ENCODE assay signal across 14 cellular contexts in genomic region chr5:132987531-132988408, GRCh38.
"Had no signal": no experiment of that assay in that cellular context is flagged by ENCODE, and none has a peak within 500 bp of the region (broad histone marks: within the 10 kb centered on the region; RNA-seq: fewer than 3 reads in every experiment).

No MANE protein-coding gene starts in this region.

- H3K4me1 Mint-ChIP-seq: activated naive CD8-positive, alpha-beta T cell treated with anti-CD3 and anti-CD28 coated beads for 36 hours had no signal

- FAIRE-seq: endothelial cell of umbilical vein, kidney, small intestine had no signal

- DNase-seq: activated CD4-positive, alpha-beta T cell treated with anti-CD3 and anti-CD28 coated beads, Interleukin-2, amount 50 U/mL, for 4 hours; activated CD4-positive, CD25-positive, alpha-beta regulatory T cell treated with anti-CD3 and anti-CD28 coated beads, Interleukin-2, amount 50 U/mL, for 72 hours; activated effector memory CD4-positive, alpha-beta T cell treated with Interleukin-2 at 50 U/mL for 16 hours; activated naive CD8-positive, alpha-beta T cell treated with anti-CD3 and anti-CD28 coated beads for 36 hours; activated T-cell treated with anti-CD3 and anti-CD28 coated beads, Interleukin-2, amount 50 U/mL, for 24 hours; brain microvascular endothelial cell; foreskin melanocyte; kidney; small intestine; stimulated activated naive CD4-positive, alpha-beta T cell; substantia nigra had no signal

- H3K27ac ChIP-seq: brain microvascular endothelial cell had no signal

- H3K4me3 Mint-ChIP-seq: activated naive CD8-positive, alpha-beta T cell treated with anti-CD3 and anti-CD28 coated beads for 36 hours; activated T-cell treated with anti-CD3 and anti-CD28 coated beads, Interleukin-2, amount 50 U/mL, for 24 hours; T-helper 2 cell treated with Interferon-gamma antibody and Interleukin-4, amounts not matched to agents 5 μg/mL and 100 μg/mL, for 36 hours; type B pancreatic cell had no signal

- H3K27me3 ChIP-seq: brain microvascular endothelial cell had no signal

- H3K27ac Mint-ChIP-seq: activated naive CD8-positive, alpha-beta T cell treated with anti-CD3 and anti-CD28 coated beads for 36 hours; activated T-cell treated with anti-CD3 and anti-CD28 coated beads, Interleukin-2, amount 50 U/mL, for 24 hours; T-helper 2 cell treated with Interferon-gamma antibody and Interleukin-4, amounts not matched to agents 5 μg/mL and 100 μg/mL, for 36 hours; type B pancreatic cell had no signal

- H3K9me3 Mint-ChIP-seq: activated naive CD8-positive, alpha-beta T cell treated with anti-CD3 and anti-CD28 coated beads for 36 hours; activated T-cell treated with anti-CD3 and anti-CD28 coated beads, Interleukin-2, amount 50 U/mL, for 24 hours; T-helper 2 cell treated with Interferon-gamma antibody and Interleukin-4, amounts not matched to agents 5 μg/mL and 100 μg/mL, for 36 hours; type B pancreatic cell had no signal

- H3K27me3 Mint-ChIP-seq: activated naive CD8-positive, alpha-beta T cell treated with anti-CD3 and anti-CD28 coated beads for 36 hours; activated T-cell treated with anti-CD3 and anti-CD28 coated beads, Interleukin-2, amount 50 U/mL, for 24 hours; type B pancreatic cell had no signal

- H3K36me3 Mint-ChIP-seq: activated naive CD8-positive, alpha-beta T cell treated with anti-CD3 and anti-CD28 coated beads for 36 hours; type B pancreatic cell had no signal

- H3K36me3 ChIP-seq: brain microvascular endothelial cell had no signal
